Comparison of ENCODE assay signal across 26 cellular contexts in genomic region chr4:41542526-41543270, GRCh38. TPM values are rescaled to one million over a fixed set of nuclear protein-coding genes. Genes with fewer than 3 reads are reported as not detected.
A peak's percentile ranks its signal among the peaks of the same experiment; 100 is the strongest.
DNase-seq lines count a peak whose midpoint lies in the region; ATAC-seq and TF ChIP-seq lines count a peak whose summit lies in the region.
"Had no signal": no experiment of that assay in that cellular context is flagged by ENCODE, and none has a peak within 500 bp of the region (broad histone marks: within the 10 kb centered on the region; RNA-seq: fewer than 3 reads in every experiment).

No MANE protein-coding gene starts in this region.

- H3K27me3 ChIP-seq in heart left ventricle (no peaks in the 10 kb centered on the region), thyroid gland (no peaks in the 10 kb centered on the region)
- H3K27me3 ChIP-seq: adrenal gland, sigmoid colon, SJSA1 had no signal

- H3K4me1 ChIP-seq in heart left ventricle: peaks cover 0 to 93% (median 73%) of the 10 kb centered on the region in 12 donors
- H3K4me1 ChIP-seq in thyroid gland: peaks cover 27 to 69% of the 10 kb centered on the region in 2 donors

- H3K27ac ChIP-seq in heart left ventricle: peak overlapping the region in 8 of 12 donors; percentile 60 to 95 (median 90)
- peak overlapping the region; percentile 49; the same call in 1 of the 2 replicates for H3K27ac ChIP-seq in VCaP
- peak overlapping the region in 2 of 3 donors; percentile 26 to 73 for H3K27ac ChIP-seq in thyroid gland
- H3K27ac ChIP-seq: SJSA1 had no signal

- ATAC-seq in heart left ventricle (no peak), Right ventricle myocardium superior (ENCODE audit: poor library complexity) (no peak), HG03565 (IDR thresholded peaks at IDR 0.05; ENCODE audit: unreplicated experiment) (no peak)
- ATAC-seq: Panc1; stimulated activated naive B cell treated with anti-CD40 and anti-IgM and Interleukin-4, amounts not matched to agents 10 μg/mL and 1 μg/mL and 100 μg/mL, for 72 hours had no signal

- intact Hi-C loops in heart left ventricle (cut with DNase I): loop anchor here in 1 of 10 donors (5.0 kb wide), 1 partner anchor 35 kb away; no protein-coding TSS in a partner anchor
- intact Hi-C loops in Right ventricle myocardium superior (cut with DNase I): no loop called here
- intact Hi-C loops in thyroid gland (cut with DNase I): no loop called here

- DNase-seq in heart left ventricle: no peak
- no peak for DNase-seq in Right ventricle myocardium superior
- DNase-seq in fibroblast of pulmonary artery (ENCODE audit: low read depth): peak; percentile 25
- DNase-seq in thyroid gland: no peak
- DNase-seq in NCI-H748 (lab: John Stamatoyannopoulos, UW; ENCODE audit: unreplicated experiment): no peak
- DNase-seq in NCI-H226: no peak
- DNase-seq: activated CD4-positive, alpha-beta memory T cell treated with anti-CD3 and anti-CD28 coated beads for 36 hours; activated CD4-positive, CD25-positive, alpha-beta regulatory T cell treated with anti-CD3 and anti-CD28 coated beads, Interleukin-2, amount 50 U/mL, for 72 hours; activated CD8-positive, alpha-beta memory T cell treated with anti-CD3 and anti-CD28 coated beads, Interleukin-2, amount 50 U/mL, for 4 hours; activated naive CD4-positive, alpha-beta T cell treated with anti-CD3 and anti-CD28 coated beads for 36 hours; adrenal gland; CD4-positive, alpha-beta memory T cell; H7; mammary epithelial cell; NCI-H2029 treated with DMSO at 0.1 percent for 48 hours; NCI-H69; sigmoid colon; stimulated activated CD4-positive, alpha-beta T cell treated with anti-CD3 and anti-CD28 coated beads, Interleukin-15, amount 100 ng/mL, for 24 hours; stimulated activated naive B cell treated with anti-CD40 and anti-IgM and Interleukin-4, amounts not matched to agents 10 μg/mL and 1 μg/mL and 100 μg/mL, for 72 hours had no signal

- H3K36me3 ChIP-seq in heart left ventricle (no peaks in the 10 kb centered on the region), thyroid gland (no peaks in the 10 kb centered on the region)
- H3K36me3 ChIP-seq: adrenal gland, sigmoid colon, SJSA1 had no signal

- 47 to 55% (median 50%) methylated on average over 5 of the region's 5 CpGs for WGBS in heart left ventricle, 4 donors
- 78 to 83% methylated on average over 5 of the region's 5 CpGs for WGBS in thyroid gland, 2 donors

- no peak for TF ChIP-seq POLR2A in heart left ventricle (IDR thresholded peaks at IDR 0.05)
- TF ChIP-seq POLR2A in thyroid gland (IDR thresholded peaks at IDR 0.05): no peak

- TF ChIP-seq CTCF in heart left ventricle (IDR thresholded peaks at IDR 0.05) (no peak), VCaP (conservative IDR thresholded peaks at IDR 0.05) (no peak), fibroblast of pulmonary artery (IDR thresholded peaks at IDR 0.05; ENCODE audit: low read length, missing control alignments) (no peak), thyroid gland (IDR thresholded peaks at IDR 0.05) (no peak)

- H3K9me3 ChIP-seq in heart left ventricle: no peaks in the 10 kb centered on the region
- H3K9me3 ChIP-seq in thyroid gland: no peaks in the 10 kb centered on the region
- H3K9me3 ChIP-seq: adrenal gland, sigmoid colon, SJSA1 had no signal

- H3K4me3 ChIP-seq in heart left ventricle (no peak overlapping the region), fibroblast of pulmonary artery (replicated peaks; ENCODE audit: low read depth, low read length) (no peak overlapping the region), thyroid gland (replicated peaks in 1 of 3) (no peak overlapping the region)
- H3K4me3 ChIP-seq: adrenal gland, sigmoid colon, SJSA1 had no signal

RNA-seq across cellular contexts. Expression of gene LIMCH1, which starts 4.7 kb away (rescaled TPM):
- total RNA-seq in heart left ventricle (100 to 1,000 TPM; 169 to 345 (median 247) TPM), Right ventricle myocardium superior (272 TPM), thyroid gland (100 to 1,000 TPM; 136 to 267 (median 156) TPM)
- 10 to 100 TPM; 50.9 to 54.0 TPM for polyA plus RNA-seq in heart left ventricle
- total RNA-seq: activated CD4-positive, alpha-beta memory T cell treated with anti-CD3 and anti-CD28 coated beads for 36 hours; activated naive CD4-positive, alpha-beta T cell treated with anti-CD3 and anti-CD28 coated beads for 36 hours; activated T-helper 1 cell treated with anti-CD3 and anti-CD28 coated beads, Interleukin-12 subunit alpha, Interleukin-12 subunit beta, Interleukin-2, Interleukin-4 antibody, amounts not matched to agents 30 ng/mL and 10 ng/mL and 1 ng/mL, durations not matched to agents 14 hours and 24 hours and 36 hours; CD4-positive, alpha-beta memory T cell; T-helper 1 cell treated with Interleukin-12 subunit alpha and Interleukin-12 subunit beta and Interleukin-4 antibody, amounts not matched to agents 30 ng/mL and 1 ng/mL, for 36 hours had no signal
- polyA plus RNA-seq: CD4-positive, alpha-beta memory T cell; IgD-negative memory B cell had no signal
